22 cellular contexts compared by ENCODE assay signal in genomic region chr12:94686834-94687628, GRCh38.
"Had no signal": no experiment of that assay in that cellular context is flagged by ENCODE, and none has a peak within 500 bp of the region (broad histone marks: within the 10 kb centered on the region; RNA-seq: fewer than 3 reads in every experiment).

No MANE protein-coding gene starts in this region.

- H3K4me3 ChIP-seq: suprapubic skin, upper lobe of left lung had no signal

- H3K27ac Mint-ChIP-seq: activated CD4-positive, alpha-beta T cell treated with anti-CD3 and anti-CD28 coated beads for 36 hours; activated CD8-positive, alpha-beta T cell treated with anti-CD3 and anti-CD28 coated beads for 36 hours; activated naive CD8-positive, alpha-beta T cell treated with anti-CD3 and anti-CD28 coated beads, Interleukin-2, amount 50 U/mL, for 24 hours; effector memory CD8-positive, alpha-beta T cell; natural killer cell treated with Interleukin-12 subunit alpha and Interleukin-12 subunit beta and Interleukin-15 and Interleukin-18, amount 100 ng/mL, for 72 hours; progenitor cell of endocrine pancreas; T-cell had no signal

- DNase-seq: activated CD4-positive, alpha-beta T cell treated with anti-CD3 and anti-CD28 coated beads for 36 hours; activated CD8-positive, alpha-beta memory T cell treated with anti-CD3 and anti-CD28 coated beads, Interleukin-2, amount 50 U/mL, for 48 hours; activated CD8-positive, alpha-beta T cell treated with anti-CD3 and anti-CD28 coated beads for 36 hours; activated naive CD4-positive, alpha-beta T cell; activated naive CD8-positive, alpha-beta T cell treated with anti-CD3 and anti-CD28 coated beads, Interleukin-2, amount 50 U/mL, for 24 hours; caudate nucleus; effector memory CD8-positive, alpha-beta T cell; foreskin fibroblast; immature natural killer cell; left cardiac atrium; occipital lobe; right cardiac atrium; stimulated activated CD4-positive, alpha-beta T cell treated with anti-CD3 and anti-CD28 coated beads, Interleukin-12 subunit alpha, Interleukin-12 subunit beta, amount 100 ng/mL, for 4 hours; stimulated activated CD4-positive, alpha-beta T cell treated with anti-CD3 and anti-CD28 coated beads, Interleukin-2, amount 100 ng/mL, for 48 hours; stimulated activated naive CD4-positive, alpha-beta T cell treated with Interleukin-2 at 50 U/mL for 16 hours; T-cell; T1000; upper lobe of left lung; WERI-Rb-1 had no signal

- H3K36me3 ChIP-seq: suprapubic skin, upper lobe of left lung, WERI-Rb-1 had no signal

- H3K9me3 Mint-ChIP-seq: activated CD8-positive, alpha-beta T cell treated with anti-CD3 and anti-CD28 coated beads for 36 hours; activated naive CD8-positive, alpha-beta T cell treated with anti-CD3 and anti-CD28 coated beads, Interleukin-2, amount 50 U/mL, for 24 hours; effector memory CD8-positive, alpha-beta T cell; immature natural killer cell; natural killer cell treated with Interleukin-12 subunit alpha and Interleukin-12 subunit beta and Interleukin-15 and Interleukin-18, amount 100 ng/mL, for 72 hours; T-cell had no signal

- H3K27ac ChIP-seq: suprapubic skin, upper lobe of left lung, WERI-Rb-1 had no signal

- H3K9me3 ChIP-seq: suprapubic skin, upper lobe of left lung had no signal

- H3K36me3 Mint-ChIP-seq: immature natural killer cell; natural killer cell treated with Interleukin-12 subunit alpha and Interleukin-12 subunit beta and Interleukin-15 and Interleukin-18, amount 100 ng/mL, for 72 hours; T-cell had no signal

- H3K27me3 ChIP-seq: suprapubic skin, upper lobe of left lung had no signal

- H3K4me3 Mint-ChIP-seq: activated CD4-positive, alpha-beta T cell treated with anti-CD3 and anti-CD28 coated beads for 36 hours; activated CD8-positive, alpha-beta T cell treated with anti-CD3 and anti-CD28 coated beads for 36 hours; activated naive CD8-positive, alpha-beta T cell treated with anti-CD3 and anti-CD28 coated beads, Interleukin-2, amount 50 U/mL, for 24 hours; effector memory CD8-positive, alpha-beta T cell; immature natural killer cell; natural killer cell treated with Interleukin-12 subunit alpha and Interleukin-12 subunit beta and Interleukin-15 and Interleukin-18, amount 100 ng/mL, for 72 hours; T-cell had no signal

- H3K27me3 Mint-ChIP-seq: activated CD8-positive, alpha-beta T cell treated with anti-CD3 and anti-CD28 coated beads for 36 hours; effector memory CD8-positive, alpha-beta T cell; natural killer cell treated with Interleukin-12 subunit alpha and Interleukin-12 subunit beta and Interleukin-15 and Interleukin-18, amount 100 ng/mL, for 72 hours; progenitor cell of endocrine pancreas had no signal
